In genomic region chr4:38100474-38101255, GRCh38 we compare ENCODE assay signal across 18 cellular contexts.
A peak's percentile ranks its signal among the peaks of the same experiment; 100 is the strongest.
DNase-seq lines count a peak whose midpoint lies in the region; ATAC-seq and TF ChIP-seq lines count a peak whose summit lies in the region.
"Had no signal": no experiment of that assay in that cellular context is flagged by ENCODE, and none has a peak within 500 bp of the region (broad histone marks: within the 10 kb centered on the region; RNA-seq: fewer than 3 reads in every experiment).

No MANE protein-coding gene starts in this region.

- peak overlapping the region; percentile 10 for H3K27ac Mint-ChIP-seq in activated CD8-positive, alpha-beta memory T cell treated with anti-CD3 and anti-CD28 coated beads, Interleukin-2, amount 10 ng/mL, durations not matched to agents 7 days and 5 days
- H3K27ac Mint-ChIP-seq in stimulated activated memory B cell treated with anti-CD40 and anti-IgM and Interleukin-4, amounts not matched to agents 10 μg/mL and 1 μg/mL and 100 μg/mL, for 72 hours, result no peak overlapping the region
- H3K27ac Mint-ChIP-seq: activated CD4-positive, alpha-beta memory T cell treated with anti-CD3 and anti-CD28 coated beads, Interleukin-2, amount 10 ng/mL, durations not matched to agents 7 days and 5 days had no signal

- H3K4me1 ChIP-seq in muscle layer of duodenum (ENCODE audit: control insufficient read depth in 1 of 2, insufficient read depth in 2 of 2, low read length in 2 of 2) (peaks cover 0 to 13% of the 10 kb centered on the region in 2 donors), thoracic aorta (ENCODE audit: control insufficient read depth in 1 of 2, low read depth in 2 of 2) (peaks cover 17 to 29% of the 10 kb centered on the region in 2 donors)
- H3K4me1 ChIP-seq: BLaER1, right atrium auricular region had no signal

- no peak for DNase-seq in activated CD8-positive, alpha-beta memory T cell treated with anti-CD3 and anti-CD28 coated beads, Interleukin-2, amount 10 ng/mL, durations not matched to agents 7 days and 5 days
- DNase-seq in activated CD8-positive, alpha-beta memory T cell treated with anti-CD3 and anti-CD28 coated beads, Interleukin-2, amount 50 U/mL, for 48 hours, result no peak
- no peak for DNase-seq in brain microvascular endothelial cell
- no peak for DNase-seq in thoracic aorta (ENCODE audit: low spot score)
- DNase-seq in NCI-H446 (lab: John Stamatoyannopoulos, UW), result no peak
- DNase-seq in HCEC 1CT, result no peak
- DNase-seq: 8988T; activated CD4-positive, alpha-beta memory T cell treated with anti-CD3 and anti-CD28 coated beads, Interleukin-2, amount 10 ng/mL, durations not matched to agents 7 days and 5 days; foreskin melanocyte; midbrain; NCI-H1105; NCI-H526 treated with DMSO at 0.1 percent for 48 hours had no signal

- H3K4me1 Mint-ChIP-seq in activated CD8-positive, alpha-beta memory T cell treated with anti-CD3 and anti-CD28 coated beads, Interleukin-2, amount 10 ng/mL, durations not matched to agents 7 days and 5 days, result peaks cover 20% of the 10 kb centered on the region
- no peaks in the 10 kb centered on the region for H3K4me1 Mint-ChIP-seq in stimulated activated memory B cell treated with anti-CD40 and anti-IgM and Interleukin-4, amounts not matched to agents 10 μg/mL and 1 μg/mL and 100 μg/mL, for 72 hours

- in situ Hi-C loops in brain microvascular endothelial cell (cut with HindIII; ENCODE audit: low pct_ligation_motif_present, low sequenced_read_pairs), result no loop called here

- H3K4me3 ChIP-seq in brain microvascular endothelial cell (ENCODE audit: low read depth, low read length), result no peak overlapping the region
- no peak overlapping the region for H3K4me3 ChIP-seq in muscle layer of duodenum (ENCODE audit: low read depth in 1 of 2, low read length in 2 of 2)
- H3K4me3 ChIP-seq in thoracic aorta, result no peak overlapping the region
- H3K4me3 ChIP-seq: BLaER1, right atrium auricular region had no signal

- peak; percentile 55 for ATAC-seq in activated CD8-positive, alpha-beta memory T cell treated with anti-CD3 and anti-CD28 coated beads, Interleukin-2, amount 10 ng/mL, durations not matched to agents 7 days and 5 days
- no peak for ATAC-seq in thoracic aorta (ENCODE audit: insufficient number of reproducible peaks, low FRiP score, low read depth)
- no peak for ATAC-seq in stimulated activated memory B cell treated with anti-CD40 and anti-IgM and Interleukin-4, amounts not matched to agents 10 μg/mL and 1 μg/mL and 100 μg/mL, for 72 hours

- H3K36me3 Mint-ChIP-seq in activated CD8-positive, alpha-beta memory T cell treated with anti-CD3 and anti-CD28 coated beads, Interleukin-2, amount 10 ng/mL, durations not matched to agents 7 days and 5 days, result peaks cover 43% of the 10 kb centered on the region
- H3K36me3 Mint-ChIP-seq in stimulated activated memory B cell treated with anti-CD40 and anti-IgM and Interleukin-4, amounts not matched to agents 10 μg/mL and 1 μg/mL and 100 μg/mL, for 72 hours, result peaks cover 64% of the 10 kb centered on the region

- TF ChIP-seq CTCF in brain microvascular endothelial cell (IDR thresholded peaks at IDR 0.05; ENCODE audit: low read depth, low read length, missing control alignments), result no peak
- no peak for TF ChIP-seq CTCF in thoracic aorta (IDR thresholded peaks at IDR 0.05)

- H3K9me3 ChIP-seq in muscle layer of duodenum (ENCODE audit: control insufficient read depth in 1 of 2, low read length in 2 of 2) (no peaks in the 10 kb centered on the region), thoracic aorta (no peaks in the 10 kb centered on the region)
- H3K9me3 ChIP-seq: BLaER1, neutrophil, right atrium auricular region had no signal

- no peak overlapping the region for H3K4me3 Mint-ChIP-seq in activated CD8-positive, alpha-beta memory T cell treated with anti-CD3 and anti-CD28 coated beads, Interleukin-2, amount 10 ng/mL, durations not matched to agents 7 days and 5 days
- no peak overlapping the region for H3K4me3 Mint-ChIP-seq in stimulated activated memory B cell treated with anti-CD40 and anti-IgM and Interleukin-4, amounts not matched to agents 10 μg/mL and 1 μg/mL and 100 μg/mL, for 72 hours
- H3K4me3 Mint-ChIP-seq: activated CD4-positive, alpha-beta memory T cell treated with anti-CD3 and anti-CD28 coated beads, Interleukin-2, amount 10 ng/mL, durations not matched to agents 7 days and 5 days had no signal

- no peaks in the 10 kb centered on the region for H3K27me3 Mint-ChIP-seq in activated CD8-positive, alpha-beta memory T cell treated with anti-CD3 and anti-CD28 coated beads, Interleukin-2, amount 10 ng/mL, durations not matched to agents 7 days and 5 days
- no peaks in the 10 kb centered on the region for H3K27me3 Mint-ChIP-seq in stimulated activated memory B cell treated with anti-CD40 and anti-IgM and Interleukin-4, amounts not matched to agents 10 μg/mL and 1 μg/mL and 100 μg/mL, for 72 hours
- H3K27me3 Mint-ChIP-seq: activated CD4-positive, alpha-beta memory T cell treated with anti-CD3 and anti-CD28 coated beads, Interleukin-2, amount 10 ng/mL, durations not matched to agents 7 days and 5 days had no signal

- H3K27me3 ChIP-seq in brain microvascular endothelial cell (replicated peaks), result no peaks in the 10 kb centered on the region
- H3K27me3 ChIP-seq in muscle layer of duodenum (ENCODE audit: low read depth, low read length), result no peaks in the 10 kb centered on the region
- H3K27me3 ChIP-seq in thoracic aorta (replicated peaks; ENCODE audit: insufficient read depth), result no peaks in the 10 kb centered on the region
- H3K27me3 ChIP-seq: BLaER1, neutrophil, right atrium auricular region had no signal

- peaks cover 2% of the 10 kb centered on the region for H3K36me3 ChIP-seq in brain microvascular endothelial cell (replicated peaks)
- H3K36me3 ChIP-seq in muscle layer of duodenum (ENCODE audit: control insufficient read depth in 1 of 2, insufficient read depth in 2 of 2, low read length in 2 of 2), result peaks cover 21 to 42% of the 10 kb centered on the region in 2 donors
- peaks cover 14% of the 10 kb centered on the region for H3K36me3 ChIP-seq in thoracic aorta

- no peaks in the 10 kb centered on the region for H3K9me3 Mint-ChIP-seq in activated CD8-positive, alpha-beta memory T cell treated with anti-CD3 and anti-CD28 coated beads, Interleukin-2, amount 10 ng/mL, durations not matched to agents 7 days and 5 days (ENCODE audit: low read depth)
- no peaks in the 10 kb centered on the region for H3K9me3 Mint-ChIP-seq in stimulated activated memory B cell treated with anti-CD40 and anti-IgM and Interleukin-4, amounts not matched to agents 10 μg/mL and 1 μg/mL and 100 μg/mL, for 72 hours
- H3K9me3 Mint-ChIP-seq: activated CD4-positive, alpha-beta memory T cell treated with anti-CD3 and anti-CD28 coated beads, Interleukin-2, amount 10 ng/mL, durations not matched to agents 7 days and 5 days had no signal

- CTCF ChIA-PET in activated CD8-positive, alpha-beta memory T cell treated with anti-CD3 and anti-CD28 coated beads, Interleukin-2, amount 10 ng/mL, durations not matched to agents 7 days and 5 days (lab: Charles Lee), result interaction anchor here (0.9 to 1.6 kb wide), 4 partner anchors 9 to 32 kb away, joined by 3 to 4 read pairs (median 4); no protein-coding TSS in a partner anchor

- H3K27ac ChIP-seq in brain microvascular endothelial cell (peak overlapping the region; percentile 95), muscle layer of duodenum (ENCODE audit: low read length) (peak overlapping the region; percentile 28), thoracic aorta (peak overlapping the region; percentile 6 to 65)
- H3K27ac ChIP-seq: BLaER1, KMS-11, neutrophil had no signal

Comparison
In these comparisons a context has a peak if more than half of its experiments do, and no peak if none do; other contexts are left out.
1. H3K27ac ChIP-seq: peak in every context shown above with its lines; median percentile 95 in brain microvascular endothelial cell; 36 in thoracic aorta; 28 in muscle layer of duodenum.